ENCODE assay signal across 23 cellular contexts in genomic region chr12:111995782-111996480, GRCh38. TPM values are rescaled to one million over a fixed set of nuclear protein-coding genes. Genes with fewer than 3 reads are reported as not detected.
DNase-seq lines count a peak whose midpoint lies in the region; ATAC-seq, FAIRE-seq and TF ChIP-seq lines count a peak whose summit lies in the region.
"Had no signal": no experiment of that assay in that cellular context is flagged by ENCODE, and none has a peak within 500 bp of the region (broad histone marks: within the 10 kb centered on the region; RNA-seq: fewer than 3 reads in every experiment).

No MANE protein-coding gene starts in this region.

- no peaks in the 10 kb centered on the region for H3K27me3 Mint-ChIP-seq in natural killer cell treated with Interleukin-12 subunit alpha and Interleukin-12 subunit beta and Interleukin-15 and Interleukin-18, amount 100 ng/mL, for 72 hours
- H3K27me3 Mint-ChIP-seq in natural killer cell (ENCODE audit: low read depth in 2 of 2), result no peaks in the 10 kb centered on the region
- no peaks in the 10 kb centered on the region for H3K27me3 Mint-ChIP-seq in T-cell

- no peak for ATAC-seq in natural killer cell treated with Interleukin-12 subunit alpha and Interleukin-12 subunit beta and Interleukin-15 and Interleukin-18, amount 100 ng/mL, for 72 hours
- ATAC-seq in natural killer cell (no peak), T-cell (replicated peaks in 1 of 4) (no peak), body of pancreas (no peak)
- ATAC-seq: activated CD8-positive, alpha-beta T cell treated with anti-CD3 and anti-CD28 coated beads, Interleukin-2, amount 10 ng/mL, durations not matched to agents 7 days and 5 days; mucosa of descending colon had no signal

- no peak for DNase-seq in natural killer cell treated with Interleukin-12 subunit alpha and Interleukin-12 subunit beta and Interleukin-15 and Interleukin-18, amount 100 ng/mL, for 72 hours (ENCODE audit: low spot score)
- DNase-seq in natural killer cell, result no peak
- no peak for DNase-seq in GM19239 (ENCODE audit: insufficient read length, low spot score)
- DNase-seq in T-cell, result no peak
- DNase-seq in NCI-H524 (lab: John Stamatoyannopoulos, UW), result no peak
- no peak for DNase-seq in ureter (ENCODE audit: low spot score)
- no peak for DNase-seq in body of pancreas
- DNase-seq: activated CD8-positive, alpha-beta T cell treated with anti-CD3 and anti-CD28 coated beads, Interleukin-2, amount 10 ng/mL, durations not matched to agents 7 days and 5 days; activated naive CD4-positive, alpha-beta T cell treated with Interleukin-2 at 50 U/mL for 16 hours; activated T-cell treated with anti-CD3 and anti-CD28 coated beads, Interleukin-2, amount 50 U/mL, for 1 hour; DMS53; dorsolateral prefrontal cortex; mucosa of descending colon; NCI-H187 treated with DMSO at 0.1 percent for 48 hours; NCI-H748 treated with DMSO at 0.1 percent for 48 hours; RPMI8226; sigmoid colon had no signal

- H3K27ac ChIP-seq in body of pancreas, result no peak overlapping the region
- H3K27ac ChIP-seq: dorsolateral prefrontal cortex, neural progenitor cell, sigmoid colon, tibial nerve had no signal

- no peaks in the 10 kb centered on the region for H3K9me3 Mint-ChIP-seq in natural killer cell treated with Interleukin-12 subunit alpha and Interleukin-12 subunit beta and Interleukin-15 and Interleukin-18, amount 100 ng/mL, for 72 hours
- H3K9me3 Mint-ChIP-seq in natural killer cell (no peaks in the 10 kb centered on the region), T-cell (no peaks in the 10 kb centered on the region)
- H3K9me3 Mint-ChIP-seq: neural progenitor cell had no signal

- WGBS in body of pancreas, 2 donors, result 86 to 100% methylated on average over 1 of the region's 1 CpG

- TF ChIP-seq CTCF in natural killer cell (IDR thresholded peaks at IDR 0.05) (no peak), body of pancreas (IDR thresholded peaks at IDR 0.05) (no peak)

- no peaks in the 10 kb centered on the region for H3K4me1 ChIP-seq in body of pancreas
- H3K4me1 ChIP-seq: neural progenitor cell, sigmoid colon had no signal

- CTCF ChIA-PET in T-cell (lab: Charles Lee), result interaction anchor here (0.6 to 3.0 kb wide), 3 partner anchors 17 to 51 kb away, joined by 3 to 22 read pairs (median 4); partner anchors contain the start of genes ERP29 (in 2 of the 2) and TMEM116 (in 2 of the 2)

- no peaks in the 10 kb centered on the region for H3K36me3 Mint-ChIP-seq in natural killer cell treated with Interleukin-12 subunit alpha and Interleukin-12 subunit beta and Interleukin-15 and Interleukin-18, amount 100 ng/mL, for 72 hours
- H3K36me3 Mint-ChIP-seq in natural killer cell, result no peaks in the 10 kb centered on the region
- peaks cover 11% of the 10 kb centered on the region for H3K36me3 Mint-ChIP-seq in T-cell

- H3K27ac Mint-ChIP-seq in natural killer cell treated with Interleukin-12 subunit alpha and Interleukin-12 subunit beta and Interleukin-15 and Interleukin-18, amount 100 ng/mL, for 72 hours, result peak overlapping the region; percentile 78 to 84
- no peak overlapping the region for H3K27ac Mint-ChIP-seq in natural killer cell
- H3K27ac Mint-ChIP-seq in T-cell, result peak overlapping the region; percentile 97 to 98
- H3K27ac Mint-ChIP-seq: neural progenitor cell had no signal

- POLR2A ChIA-PET in T-cell (lab: Charles Lee), result interaction anchor here in 1 of 2 donors (0.6 kb wide), 1 partner anchor 27 kb away, joined by 5 read pairs; no protein-coding TSS in a partner anchor

- peak; percentile 8 for FAIRE-seq in GM19239 (lab: Jason Lieb, UNC)
- FAIRE-seq: astrocyte, H1, HTR-8/SVneo had no signal

- H3K9me3 ChIP-seq in body of pancreas, result no peaks in the 10 kb centered on the region
- H3K9me3 ChIP-seq: mucosa of descending colon, sigmoid colon, tibial nerve had no signal

- peaks cover 31 to 63% of the 10 kb centered on the region in 2 donors for H3K4me1 Mint-ChIP-seq in natural killer cell treated with Interleukin-12 subunit alpha and Interleukin-12 subunit beta and Interleukin-15 and Interleukin-18, amount 100 ng/mL, for 72 hours (ENCODE audit: low read depth in 2 of 2)
- H3K4me1 Mint-ChIP-seq in natural killer cell (peaks cover 37 to 48% of the 10 kb centered on the region in 2 donors), T-cell (peaks cover 82 to 90% (median 86%) of the 10 kb centered on the region in 3 donors)
- H3K4me1 Mint-ChIP-seq: neural progenitor cell had no signal

- intact Hi-C loops in natural killer cell (cut with micrococcal nuclease), result loop anchor here (5.0 kb wide), 1 partner anchor 49 kb away; no protein-coding TSS in a partner anchor
- intact Hi-C loops in body of pancreas (cut with DNase I), result no loop called here

- peak overlapping the region; percentile 87 for H3K4me3 Mint-ChIP-seq in natural killer cell treated with Interleukin-12 subunit alpha and Interleukin-12 subunit beta and Interleukin-15 and Interleukin-18, amount 100 ng/mL, for 72 hours
- no peak overlapping the region for H3K4me3 Mint-ChIP-seq in natural killer cell
- H3K4me3 Mint-ChIP-seq in T-cell, result peak overlapping the region; percentile 42 to 83 (median 82)
- H3K4me3 Mint-ChIP-seq: neural progenitor cell had no signal

- no peaks in the 10 kb centered on the region for H3K36me3 ChIP-seq in body of pancreas (replicated peaks in 1 of 2; ENCODE audit: insufficient read depth in 1 of 2, low read depth in 2 of 2)
- H3K36me3 ChIP-seq: neural progenitor cell had no signal

- no peak overlapping the region for H3K4me3 ChIP-seq in body of pancreas
- H3K4me3 ChIP-seq: dorsolateral prefrontal cortex, lung, mucosa of descending colon, neural progenitor cell, sigmoid colon, tibial nerve had no signal

- no peaks in the 10 kb centered on the region for H3K27me3 ChIP-seq in body of pancreas
- H3K27me3 ChIP-seq: dorsolateral prefrontal cortex, neural progenitor cell, sigmoid colon, tibial nerve had no signal

- no peak for TF ChIP-seq POLR2A in body of pancreas (IDR thresholded peaks at IDR 0.05)

RNA-seq across cellular contexts. Expression of gene TMEM116, which starts 17.0 kb away (rescaled TPM):
- 10 to 100 TPM in 1 of 2 donors, 1 to 10 TPM in 1; 6.2 to 17.3 TPM for total RNA-seq in natural killer cell treated with Interleukin-12 subunit alpha and Interleukin-12 subunit beta and Interleukin-15 and Interleukin-18, amount 100 ng/mL, for 72 hours
- total RNA-seq in natural killer cell (10 to 100 TPM in 2 of 3 donors, 1 to 10 TPM in 1; 6.5 to 10.2 (median 10.1) TPM), T-cell (10 to 100 TPM; 16.0 to 27.2 (median 25.8) TPM), ureter (19.7 TPM), body of pancreas (1 to 10 TPM; 4.6 to 8.0 TPM)

RNA-seq across cellular contexts. Expression of gene ERP29, which starts 17.3 kb away (rescaled TPM):
- 10 to 100 TPM; 46.0 to 61.7 TPM for total RNA-seq in natural killer cell treated with Interleukin-12 subunit alpha and Interleukin-12 subunit beta and Interleukin-15 and Interleukin-18, amount 100 ng/mL, for 72 hours
- total RNA-seq in natural killer cell, result 10 to 100 TPM; 51.6 to 74.9 (median 57.8) TPM
- 100 to 1,000 TPM; 114 to 175 (median 158) TPM for total RNA-seq in T-cell
- total RNA-seq in ureter, result 115 TPM
- 10 to 100 TPM; 42.5 to 50.8 TPM for total RNA-seq in body of pancreas

Comparison
In these comparisons a context has a peak if more than half of its experiments do, and no peak if none do; other contexts are left out.
1. H3K27ac Mint-ChIP-seq: peak in natural killer cell treated with Interleukin-12 subunit alpha and Interleukin-12 subunit beta and Interleukin-15 and Interleukin-18, amount 100 ng/mL, for 72 hours (2 of 2) and T-cell (2 of 2); none in natural killer cell (0 of 2).